Comparison of ENCODE assay signal across 9 cellular contexts in genomic region chr10:114271779-114272167, GRCh38. TPM values are rescaled to one million over a fixed set of nuclear protein-coding genes. Genes with fewer than 3 reads are reported as not detected.
DNase-seq lines count a peak whose midpoint lies in the region; ATAC-seq and TF ChIP-seq lines count a peak whose summit lies in the region.
"Had no signal": no experiment of that assay in that cellular context is flagged by ENCODE, and none has a peak within 500 bp of the region (broad histone marks: within the 10 kb centered on the region; RNA-seq: fewer than 3 reads in every experiment).

No MANE protein-coding gene starts in this region.

- H3K36me3 Mint-ChIP-seq in glutamatergic neuron (ENCODE audit: unreplicated experiment), result no peaks in the 10 kb centered on the region

- CTCF ChIA-PET in Panc1 (lab: Charles Lee), result no interaction called here

- no TSS peak for BruUV-seq in Panc1 (replicated peaks; lab: Mats Ljungman, UMichigan)

- DNase-seq in AG08396 (ENCODE audit: low spot score), result peak; percentile 87
- DNase-seq in Panc1 (ENCODE audit: low read depth, low spot score), result peak; percentile 88
- peak in 1 of 3 donors; percentile 31 for DNase-seq in mucosa of descending colon
- DNase-seq in NOMO-1 treated with dmso at 0.1 percent for 144 hours (lab: John Stamatoyannopoulos, UW; ENCODE audit: unreplicated experiment), result no peak
- DNase-seq in NCI-H1105 treated with DMSO at 0.1 percent for 48 hours (lab: John Stamatoyannopoulos, UW), result no peak
- DNase-seq in glutamatergic neuron, result no peak
- no peak for DNase-seq in activated CD4-positive, alpha-beta T cell treated with anti-CD3 and anti-CD28 coated beads for 4 hours

- in situ Hi-C loops in Panc1 (cut with HindIII; ENCODE audit: low pct_unique_long_range_greater_than_20kb, low sequenced_read_pairs), result no loop called here

- peaks cover 3% of the 10 kb centered on the region for H3K27me3 Mint-ChIP-seq in glutamatergic neuron (ENCODE audit: unreplicated experiment)

- peaks cover 1% of the 10 kb centered on the region for H3K9me3 Mint-ChIP-seq in glutamatergic neuron (ENCODE audit: unreplicated experiment)
- H3K9me3 Mint-ChIP-seq: T-helper 1 cell treated with Interleukin-12 subunit alpha and Interleukin-12 subunit beta and Interleukin-4 antibody, amounts not matched to agents 30 μg/mL and 1 μg/mL, for 36 hours had no signal

- ATAC-seq in Panc1 (peak; percentile 88), esophagus mucosa (peak; percentile 89), mucosa of descending colon (peak; percentile 29)

- peaks cover 10% of the 10 kb centered on the region for H3K4me1 ChIP-seq in Panc1 (ENCODE audit: control insufficient read depth, insufficient read depth, low read length)
- peaks cover 11% of the 10 kb centered on the region for H3K4me1 ChIP-seq in mucosa of descending colon (ENCODE audit: low read depth)

- no peak overlapping the region for H3K27ac Mint-ChIP-seq in glutamatergic neuron (ENCODE audit: unreplicated experiment)
- H3K27ac Mint-ChIP-seq: T-helper 1 cell treated with Interleukin-12 subunit alpha and Interleukin-12 subunit beta and Interleukin-4 antibody, amounts not matched to agents 30 μg/mL and 1 μg/mL, for 36 hours had no signal

- H3K4me3 ChIP-seq in Panc1 (ENCODE audit: low read depth in 2 of 2, low read length in 2 of 2), result no peak overlapping the region
- H3K4me3 ChIP-seq in mucosa of descending colon, result no peak overlapping the region

- no peak overlapping the region for H3K4me3 Mint-ChIP-seq in glutamatergic neuron (ENCODE audit: unreplicated experiment)
- H3K4me3 Mint-ChIP-seq: T-helper 1 cell treated with Interleukin-12 subunit alpha and Interleukin-12 subunit beta and Interleukin-4 antibody, amounts not matched to agents 30 μg/mL and 1 μg/mL, for 36 hours had no signal

- no peaks in the 10 kb centered on the region for H3K4me1 Mint-ChIP-seq in glutamatergic neuron (ENCODE audit: low read depth, unreplicated experiment)

- H3K36me3 ChIP-seq in Panc1 (ENCODE audit: control insufficient read depth, insufficient read depth, low read length) (no peaks in the 10 kb centered on the region), mucosa of descending colon (ENCODE audit: low read depth) (no peaks in the 10 kb centered on the region)

- H3K9me3 ChIP-seq in Panc1 (ENCODE audit: control insufficient read depth, insufficient read depth, low read depth, low read length) (no peaks in the 10 kb centered on the region), mucosa of descending colon (no peaks in the 10 kb centered on the region)

- H3K27ac ChIP-seq in Panc1 (ENCODE audit: low read length), result no peak overlapping the region

- H3K27me3 ChIP-seq in Panc1 (ENCODE audit: control insufficient read depth, insufficient read depth, low read length), result no peaks in the 10 kb centered on the region

- POLR2A ChIA-PET in Panc1 (lab: Charles Lee), result no interaction called here

- TF ChIP-seq CTCF in Panc1 (IDR thresholded peaks at IDR 0.05) (no peak), mucosa of descending colon (IDR thresholded peaks at IDR 0.05) (no peak), glutamatergic neuron (IDR thresholded peaks at IDR 0.05; ENCODE audit: partially characterized antibody, unreplicated experiment) (no peak)

- intact Hi-C loops in Panc1 (cut with micrococcal nuclease; ENCODE audit: unreplicated experiment), result no loop called here
- intact Hi-C loops in mucosa of descending colon (cut with DNase I, micrococcal nuclease), result no loop called here

RNA-seq across cellular contexts. Expression of gene VWA2, which starts 32.7 kb away (rescaled TPM):
- total RNA-seq in Panc1 (2021; ENCODE audit: unreplicated experiment) (0.77 TPM), esophagus mucosa (3.5 TPM), mucosa of descending colon (1 to 10 TPM in 2 of 3 donors, under 1 TPM in 1; 0.47 to 3.2 (median 1.9) TPM), glutamatergic neuron (ENCODE audit: unreplicated experiment) (not detected)
- 0.55 TPM for polyA plus RNA-seq in Panc1 (2012; ENCODE audit: insufficient read length)

Comparison
In these comparisons a context has a peak if more than half of its experiments do, and no peak if none do; other contexts are left out.
1. DNase-seq: peak in AG08396 (single experiment) and Panc1 (single experiment); none in NOMO-1 treated with dmso at 0.1 percent for 144 hours (single experiment), NCI-H1105 treated with DMSO at 0.1 percent for 48 hours (single experiment), glutamatergic neuron (single experiment) and activated CD4-positive, alpha-beta T cell treated with anti-CD3 and anti-CD28 coated beads for 4 hours (0 of 2).
2. ATAC-seq: peak in every context shown above with its lines; median percentile 89 in esophagus mucosa; 88 in Panc1; 29 in mucosa of descending colon.